ENCODE assay signal across 8 cellular contexts in the genomic region with DNA sequence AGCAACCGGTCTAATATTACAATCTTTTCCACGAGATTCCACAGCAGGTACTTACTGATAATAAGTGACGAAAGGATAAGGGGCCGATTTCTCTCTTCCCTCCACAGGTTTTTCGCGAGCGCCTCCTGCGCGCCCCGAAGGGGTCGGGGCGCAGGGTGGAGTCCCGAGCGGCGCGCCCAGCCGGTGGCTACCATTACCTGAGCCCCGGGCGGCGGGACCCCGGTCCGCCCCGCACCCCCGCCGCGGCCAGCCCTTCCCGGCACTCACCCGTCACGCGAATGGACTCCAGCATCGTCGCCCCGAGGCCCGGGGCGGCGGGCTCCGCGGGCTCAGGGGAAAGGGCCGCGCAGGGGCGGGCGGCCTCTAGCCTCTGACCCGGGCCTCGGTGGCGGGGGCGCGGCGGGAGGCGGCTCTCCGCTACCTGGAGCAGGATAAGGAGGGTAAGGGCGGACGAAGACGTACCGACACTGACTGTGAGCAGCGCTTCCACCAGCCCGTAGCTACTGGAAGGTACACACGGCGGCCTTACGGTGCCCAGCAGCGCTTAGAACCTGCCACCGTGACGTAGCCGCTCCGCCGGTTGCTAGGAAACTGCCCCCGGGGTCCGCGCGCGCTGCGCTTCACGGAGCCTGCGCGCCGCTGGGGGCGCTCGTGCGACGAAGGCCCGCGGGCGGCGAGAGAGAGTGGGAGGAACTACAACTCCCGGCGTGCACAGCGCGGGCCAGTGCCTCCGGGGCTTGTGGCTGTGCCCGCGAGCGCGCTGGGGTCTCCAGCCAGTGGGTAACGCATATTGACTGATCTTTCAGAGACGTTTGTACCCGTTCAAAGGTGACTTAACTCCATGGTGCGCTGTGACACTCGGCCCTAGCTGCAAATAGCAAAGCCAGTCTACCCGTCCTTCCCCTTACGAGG. TPM values are rescaled to one million over a fixed set of nuclear protein-coding genes. Genes with fewer than 3 reads are reported as not detected.
DNase-seq lines count a peak whose midpoint lies in the region; ATAC-seq and TF ChIP-seq lines count a peak whose summit lies in the region.

No MANE protein-coding gene starts in this region.

- no peaks in the 10 kb centered on the region for H3K9me3 ChIP-seq in SK-N-SH

- H3K4me1 Mint-ChIP-seq in glutamatergic neuron (ENCODE audit: low read depth, unreplicated experiment) = no peaks in the 10 kb centered on the region

- H3F3A ChIP-seq in SK-N-SH (replicated peaks; ENCODE audit: insufficient read depth) = no peaks in the 10 kb centered on the region

- peak overlapping the region; percentile 73 for H3K4me3 ChIP-seq in GM08714 (ENCODE audit: low read length)
- H3K4me3 ChIP-seq in SK-N-SH (ENCODE audit: low read depth in 2 of 2, low read length in 1 of 2) = peak overlapping the region; percentile 70 to 82

- H3K36me3 Mint-ChIP-seq in activated naive CD4-positive, alpha-beta T cell treated with anti-CD3 and anti-CD28 coated beads, Interleukin-2, amount 50 U/mL, for 72 hours = no peaks in the 10 kb centered on the region
- no peaks in the 10 kb centered on the region for H3K36me3 Mint-ChIP-seq in glutamatergic neuron (ENCODE audit: unreplicated experiment)

- TF ChIP-seq EP300 in SK-N-SH (IDR thresholded peaks at IDR 0.05; ENCODE audit: borderline replicate concordance in 1 of 2, low read depth in 1 of 2, low read length in 1 of 2) = peak in 1 of 2 experiments; percentile 38; a peak in 1 of 4 replicates

- peak overlapping the region in 1 of 2 donors; percentile 50 for H3K27ac Mint-ChIP-seq in activated naive CD4-positive, alpha-beta T cell treated with anti-CD3 and anti-CD28 coated beads, Interleukin-2, amount 50 U/mL, for 72 hours
- peak overlapping the region; percentile 79 for H3K27ac Mint-ChIP-seq in glutamatergic neuron (ENCODE audit: unreplicated experiment)

- peak overlapping the region; percentile 90 for H3K4me3 Mint-ChIP-seq in glutamatergic neuron (ENCODE audit: unreplicated experiment)

- peak; percentile 99 for ATAC-seq in HG02588 (IDR thresholded peaks at IDR 0.05; ENCODE audit: unreplicated experiment)
- peak; percentile 96 to 98 for ATAC-seq in activated naive CD4-positive, alpha-beta T cell treated with anti-CD3 and anti-CD28 coated beads, Interleukin-2, amount 50 U/mL, for 72 hours
- peak; percentile 99 for ATAC-seq in omental fat pad (ENCODE audit: low FRiP score)

- H3K79me2 ChIP-seq in SK-N-SH (ENCODE audit: insufficient read depth) = no peaks in the 10 kb centered on the region

- H2AFZ ChIP-seq in SK-N-SH (ENCODE audit: low read depth) = peak overlapping the region; percentile 96

- H3K36me3 ChIP-seq in SK-N-SH (replicated peaks in 1 of 2; ENCODE audit: control insufficient read depth in 1 of 2, insufficient read depth in 2 of 2, low read length in 1 of 2) = no peaks in the 10 kb centered on the region

- no peaks in the 10 kb centered on the region; a peak in 2 of 4 replicates for H3K4me1 ChIP-seq in SK-N-SH (ENCODE audit: control insufficient read depth in 1 of 2, insufficient read depth in 2 of 2, low read depth in 1 of 2, low read length in 1 of 2)

- CTCF ChIA-PET in SK-N-SH (lab: Yijun Ruan, JAX) = interaction anchor here (0.6 to 3.2 kb wide), 36 partner anchors 10 to 829 kb away, joined by 3 to 33 read pairs (median 4); partner anchors contain the start of gene ANLN

- H3K27me3 Mint-ChIP-seq in glutamatergic neuron (ENCODE audit: unreplicated experiment) = peaks cover 3% of the 10 kb centered on the region

- H3K27ac ChIP-seq in SK-N-SH (ENCODE audit: low read depth in 2 of 2, low read length in 1 of 2) (peak overlapping the region; percentile 42 to 67; a peak in 3 of 4 replicates), temporal lobe (ENCODE audit: low read depth, low read length) (peak overlapping the region; percentile 54)

- peak overlapping the region; percentile 66 for H3K4me2 ChIP-seq in SK-N-SH

- no peaks in the 10 kb centered on the region for H4K20me1 ChIP-seq in SK-N-SH (ENCODE audit: insufficient read depth)

- no peaks in the 10 kb centered on the region for H3K9me2 ChIP-seq in SK-N-SH

- peak; percentile 95 for TF ChIP-seq CTCF in SK-N-SH (IDR thresholded peaks at IDR 0.05)
- peak; percentile 94 for TF ChIP-seq CTCF in glutamatergic neuron (IDR thresholded peaks at IDR 0.05; ENCODE audit: partially characterized antibody, unreplicated experiment)
- TF ChIP-seq CTCF in omental fat pad (IDR thresholded peaks at IDR 0.05) = peak in 1 of 3 donors; percentile 61

- DNase-seq in NAMALWA (ENCODE audit: low spot score) (peak; percentile 97), SK-N-SH (peak; percentile 99), glutamatergic neuron (peak; percentile 95), omental fat pad (ENCODE audit: low spot score) (peak; percentile 68)
- peak; percentile 91 to 94 for DNase-seq in activated naive CD4-positive, alpha-beta T cell treated with anti-CD3 and anti-CD28 coated beads, Interleukin-2, amount 50 U/mL, for 72 hours (ENCODE audit: low spot score in 2 of 2)

- WGBS in SK-N-SH (ENCODE audit: low lambda C conversion rate) = 3% methylated on average over 72 of the region's 99 CpGs

- H3K9me3 Mint-ChIP-seq in activated naive CD4-positive, alpha-beta T cell treated with anti-CD3 and anti-CD28 coated beads, Interleukin-2, amount 50 U/mL, for 72 hours = no peaks in the 10 kb centered on the region
- H3K9me3 Mint-ChIP-seq in glutamatergic neuron (ENCODE audit: unreplicated experiment) = peaks cover 1% of the 10 kb centered on the region

- POLR2A ChIA-PET in SK-N-SH (lab: Yijun Ruan, JAX) = interaction anchor here (0.6 to 1.9 kb wide), 2 partner anchors 23 to 66 kb away, joined by 3 to 13 read pairs; partner anchors contain the start of gene ANLN

- peak overlapping the region; percentile 74 for H3K9ac ChIP-seq in SK-N-SH

- TF ChIP-seq RAD21 in SK-N-SH (IDR thresholded peaks at IDR 0.05; ENCODE audit: low read length) = peak; percentile 61

- H3K27me3 ChIP-seq in SK-N-SH (ENCODE audit: insufficient read depth) = no peaks in the 10 kb centered on the region

TF ChIP-seq in SK-N-SH, 30 proteins besides CTCF, POLR2A, EP300 and RAD21 (continues in another document):
- TF ChIP-seq, protein P1, sequence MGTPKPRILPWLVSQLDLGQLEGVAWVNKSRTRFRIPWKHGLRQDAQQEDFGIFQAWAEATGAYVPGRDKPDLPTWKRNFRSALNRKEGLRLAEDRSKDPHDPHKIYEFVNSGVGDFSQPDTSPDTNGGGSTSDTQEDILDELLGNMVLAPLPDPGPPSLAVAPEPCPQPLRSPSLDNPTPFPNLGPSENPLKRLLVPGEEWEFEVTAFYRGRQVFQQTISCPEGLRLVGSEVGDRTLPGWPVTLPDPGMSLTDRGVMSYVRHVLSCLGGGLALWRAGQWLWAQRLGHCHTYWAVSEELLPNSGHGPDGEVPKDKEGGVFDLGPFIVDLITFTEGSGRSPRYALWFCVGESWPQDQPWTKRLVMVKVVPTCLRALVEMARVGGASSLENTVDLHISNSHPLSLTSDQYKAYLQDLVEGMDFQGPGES (IDR thresholded peaks at IDR 0.05; ENCODE audit: low read depth, low read length) = no peak
- TF ChIP-seq JUND (IDR thresholded peaks at IDR 0.05) = no peak
- TF ChIP-seq USF2 (IDR thresholded peaks at IDR 0.05; ENCODE audit: borderline replicate concordance, low read depth, low read length) = no peak
- TF ChIP-seq RCOR1 (IDR thresholded peaks at IDR 0.05; ENCODE audit: low read length) = peak; percentile 74; the same call in 1 of the 2 replicates
- no peak for TF ChIP-seq MEF2A (IDR thresholded peaks at IDR 0.05; ENCODE audit: borderline replicate concordance, low read depth)
- TF ChIP-seq, protein P2, sequence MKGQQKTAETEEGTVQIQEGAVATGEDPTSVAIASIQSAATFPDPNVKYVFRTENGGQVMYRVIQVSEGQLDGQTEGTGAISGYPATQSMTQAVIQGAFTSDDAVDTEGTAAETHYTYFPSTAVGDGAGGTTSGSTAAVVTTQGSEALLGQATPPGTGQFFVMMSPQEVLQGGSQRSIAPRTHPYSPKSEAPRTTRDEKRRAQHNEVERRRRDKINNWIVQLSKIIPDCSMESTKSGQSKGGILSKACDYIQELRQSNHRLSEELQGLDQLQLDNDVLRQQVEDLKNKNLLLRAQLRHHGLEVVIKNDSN (IDR thresholded peaks at IDR 0.05; ENCODE audit: borderline replicate concordance, low read depth) = no peak
- no peak for TF ChIP-seq TEAD4 (IDR thresholded peaks at IDR 0.05; ENCODE audit: borderline replicate concordance, insufficient read depth)
- TF ChIP-seq POLR2AphosphoS5 (IDR thresholded peaks at IDR 0.05; ENCODE audit: low read depth, low read length) = no peak; the same call in 1 of the 2 replicates
- TF ChIP-seq TAF1 (IDR thresholded peaks at IDR 0.05; ENCODE audit: borderline replicate concordance, low read depth, low read length) = peak; percentile 24; the same call in 1 of the 2 replicates
- peak; percentile 85 for TF ChIP-seq MXI1 (IDR thresholded peaks at IDR 0.05; ENCODE audit: low read depth, low read length)
- TF ChIP-seq PBX3 (IDR thresholded peaks at IDR 0.05) = no peak
- peak; percentile 36; the same call in 1 of the 2 replicates for TF ChIP-seq GABPA (IDR thresholded peaks at IDR 0.05; ENCODE audit: low read depth)
- TF ChIP-seq FOXM1 (IDR thresholded peaks at IDR 0.05; ENCODE audit: low read depth) = no peak

RNA-seq across cellular contexts. Expression of gene ANLN, which starts 22.8 kb away (rescaled TPM):
- polyA plus RNA-seq in SK-N-SH (2012; rRNA removed) = 17.1 and 21.2 TPM in 2 replicates
- polyA plus RNA-seq in SK-N-SH (2012; cell fraction: cytosol; rRNA removed) = 10.0 and 12.1 TPM in 2 replicates
- polyA plus RNA-seq in SK-N-SH (2012; cell fraction: nucleus; rRNA removed) = 62.9 and 95.4 TPM in 2 replicates
- 100 to 1,000 TPM in 1 of 2 donors, 10 to 100 TPM in 1; 63.4 to 117 TPM for total RNA-seq in activated naive CD4-positive, alpha-beta T cell treated with anti-CD3 and anti-CD28 coated beads, Interleukin-2, amount 50 U/mL, for 72 hours
- total RNA-seq in glutamatergic neuron (ENCODE audit: unreplicated experiment) (18.4 TPM), omental fat pad (10 to 100 TPM in 2 of 4 donors, 1 to 10 TPM in 2; 2.7 to 10.2 (median 6.4) TPM), temporal lobe (12.8 TPM)

Comparison
In these comparisons a context has a peak if more than half of its experiments do, and no peak if none do; other contexts are left out.
1. Peak in every context shown above with its lines: DNase-seq, ATAC-seq, H3K4me3 ChIP-seq and H3K27ac ChIP-seq.